12 cellular contexts compared by ENCODE assay signal in the genomic region with DNA sequence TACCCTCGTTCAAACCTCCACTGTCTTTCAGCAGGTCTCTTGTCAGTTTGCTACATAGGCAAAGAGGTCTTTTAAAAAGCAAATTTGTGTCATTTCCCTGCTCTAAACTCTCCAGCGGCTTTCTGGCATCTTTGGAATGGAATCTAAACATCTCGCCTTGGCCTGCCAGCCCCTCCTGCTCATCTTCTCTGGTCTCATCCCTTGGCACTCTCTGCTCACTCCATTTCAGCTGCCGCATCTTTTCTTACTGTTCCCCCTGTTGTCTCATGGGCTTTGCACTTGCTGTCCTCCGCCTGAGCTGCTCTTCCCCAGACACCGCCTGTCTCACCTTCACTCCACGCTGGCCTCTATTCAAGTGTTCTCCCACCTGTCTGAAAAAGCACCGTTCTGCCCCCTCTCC.
"Had no signal": no experiment of that assay in that cellular context is flagged by ENCODE, and none has a peak within 500 bp of the region (broad histone marks: within the 10 kb centered on the region; RNA-seq: fewer than 3 reads in every experiment).

No MANE protein-coding gene starts in this region.

- H3K9me3 ChIP-seq: tibial nerve, vagina had no signal

- H3K9me3 Mint-ChIP-seq: activated naive CD4-positive, alpha-beta T cell treated with anti-CD3 and anti-CD28 coated beads for 36 hours; stimulated activated naive B cell treated with anti-CD40 and anti-IgM and Interleukin-4, amounts not matched to agents 10 μg/mL and 1 μg/mL and 100 μg/mL, for 72 hours had no signal

- H3K36me3 ChIP-seq: vagina had no signal

- DNase-seq: activated CD4-positive, alpha-beta T cell treated with anti-CD3 and anti-CD28 coated beads, Interleukin-2, amount 50 U/mL, for 1 hour; activated CD4-positive, CD25-positive, alpha-beta regulatory T cell; activated CD8-positive, alpha-beta memory T cell treated with anti-CD3 and anti-CD28 coated beads for 24 hours; activated naive CD4-positive, alpha-beta T cell treated with anti-CD3 and anti-CD28 coated beads for 36 hours; effector CD4-positive, alpha-beta T cell; foreskin fibroblast; kidney; stimulated activated CD4-positive, alpha-beta T cell treated with anti-CD3 and anti-CD28 coated beads, Interleukin-2, amount 100 ng/mL, for 48 hours; stimulated activated naive B cell treated with anti-CD40 and anti-IgM and Interleukin-4, amounts not matched to agents 10 μg/mL and 1 μg/mL and 100 μg/mL, for 72 hours had no signal

- H3K27ac Mint-ChIP-seq: activated naive CD4-positive, alpha-beta T cell treated with anti-CD3 and anti-CD28 coated beads for 36 hours had no signal

- ATAC-seq: stimulated activated naive B cell treated with anti-CD40 and anti-IgM and Interleukin-4, amounts not matched to agents 10 μg/mL and 1 μg/mL and 100 μg/mL, for 72 hours had no signal

- H3K4me3 ChIP-seq: tibial nerve, vagina had no signal

- H3K27me3 ChIP-seq: tibial nerve, vagina had no signal

- H3K27ac ChIP-seq: parathyroid adenoma, tibial nerve, vagina had no signal

- H3K4me3 Mint-ChIP-seq: activated naive CD4-positive, alpha-beta T cell treated with anti-CD3 and anti-CD28 coated beads for 36 hours; stimulated activated naive B cell treated with anti-CD40 and anti-IgM and Interleukin-4, amounts not matched to agents 10 μg/mL and 1 μg/mL and 100 μg/mL, for 72 hours had no signal

- H3K27me3 Mint-ChIP-seq: stimulated activated naive B cell treated with anti-CD40 and anti-IgM and Interleukin-4, amounts not matched to agents 10 μg/mL and 1 μg/mL and 100 μg/mL, for 72 hours had no signal

- H3K9ac ChIP-seq: parathyroid adenoma had no signal
